8 cellular contexts compared by ENCODE assay signal in the genomic region with DNA sequence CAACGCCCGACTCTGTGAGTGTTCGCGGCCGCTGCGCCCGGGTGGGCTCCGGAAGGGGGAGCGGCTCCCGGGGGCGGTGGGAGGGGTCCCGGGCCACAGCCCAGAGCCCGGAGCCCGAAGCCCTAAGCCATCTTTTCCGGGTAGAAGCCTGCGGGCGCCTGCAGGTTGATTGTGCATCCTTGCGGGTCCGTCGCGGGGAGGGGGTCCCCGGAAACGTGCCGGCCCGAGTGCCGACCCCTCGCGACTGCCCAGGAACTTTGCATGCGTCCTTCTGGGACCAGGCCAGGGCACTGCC. TPM values are rescaled to one million over a fixed set of nuclear protein-coding genes. Genes with fewer than 3 reads are reported as not detected.
DNase-seq lines count a peak whose midpoint lies in the region; ATAC-seq, FAIRE-seq and TF ChIP-seq lines count a peak whose summit lies in the region.

No MANE protein-coding gene starts in this region.

- peaks cover 37% of the 10 kb centered on the region for H3K79me2 ChIP-seq in OCI-LY1 (ENCODE audit: insufficient read depth, low read length)

- H2AFZ ChIP-seq in OCI-LY1 (ENCODE audit: low read length): no peak overlapping the region

- no peaks in the 10 kb centered on the region for H3F3A ChIP-seq in OCI-LY1 (ENCODE audit: insufficient read depth, low read length)

- H3K4me2 ChIP-seq in OCI-LY1 (ENCODE audit: low read length): peak overlapping the region; percentile 97

- TF ChIP-seq CTCF in GM12864 (IDR thresholded peaks at IDR 0.05; ENCODE audit: low read depth, low read length, missing control alignments) (no peak), OCI-LY1 (IDR thresholded peaks at IDR 0.05; ENCODE audit: low read length) (no peak)

- no peak for FAIRE-seq in small intestine (lab: Jason Lieb, UNC)

- H3K9ac ChIP-seq in OCI-LY1 (ENCODE audit: low read length) (peak overlapping the region; percentile 88), adipocyte (ENCODE audit: low read length) (peak overlapping the region; percentile 91), iPS-15b (ENCODE audit: low read depth, low read length) (peak overlapping the region; percentile 76)

- H3K9me3 ChIP-seq in OCI-LY1 (ENCODE audit: low read length) (no peaks in the 10 kb centered on the region), adipocyte (ENCODE audit: control insufficient read depth, low read length) (no peaks in the 10 kb centered on the region), iPS-15b (ENCODE audit: control insufficient read depth, insufficient read depth, low read length) (no peaks in the 10 kb centered on the region), small intestine (ENCODE audit: control insufficient read depth, low read depth) (no peaks in the 10 kb centered on the region)

- H3K4me3 ChIP-seq in GM12864 (ENCODE audit: low read depth, low read length) (peak overlapping the region; percentile 82), OCI-LY1 (ENCODE audit: low read depth, low read length, poor library complexity, severe bottlenecking) (peak overlapping the region; percentile 83), adipocyte (ENCODE audit: low read length) (peak overlapping the region; percentile 96), iPS-15b (ENCODE audit: low read depth, low read length) (peak overlapping the region; percentile 83), small intestine (ENCODE audit: low read depth in 1 of 2, low read length in 2 of 2) (peak overlapping the region; percentile 75 to 97)

- ATAC-seq in HG02623 (IDR thresholded peaks at IDR 0.05; ENCODE audit: unreplicated experiment): peak; percentile 40
- no peak for ATAC-seq in GM19035 (IDR thresholded peaks at IDR 0.05; ENCODE audit: unreplicated experiment)

- 0 to 1% (median 0%) methylated on average over 16 to 29 of the region's 29 CpGs for WGBS in small intestine, 3 donors

- no peaks in the 10 kb centered on the region for H3K27me3 ChIP-seq in OCI-LY1 (ENCODE audit: insufficient read depth, low read length)
- H3K27me3 ChIP-seq in adipocyte (replicated peaks; ENCODE audit: control insufficient read depth, insufficient read depth, low read length): no peaks in the 10 kb centered on the region
- H3K27me3 ChIP-seq in iPS-15b (ENCODE audit: control insufficient read depth, insufficient read depth, low read length): peaks cover 20% of the 10 kb centered on the region
- H3K27me3 ChIP-seq in small intestine (ENCODE audit: control insufficient read depth in 2 of 2, insufficient read depth in 2 of 2, low read length in 2 of 2): no peaks in the 10 kb centered on the region

- H3K36me3 ChIP-seq in OCI-LY1 (ENCODE audit: insufficient read depth, low read length) (no peaks in the 10 kb centered on the region), adipocyte (ENCODE audit: control insufficient read depth, insufficient read depth, low read length, severe bottlenecking) (no peaks in the 10 kb centered on the region), iPS-15b (ENCODE audit: control insufficient read depth, insufficient read depth, low read length) (no peaks in the 10 kb centered on the region), small intestine (ENCODE audit: control insufficient read depth in 2 of 2, insufficient read depth in 2 of 2, low read length in 2 of 2) (no peaks in the 10 kb centered on the region)

- peak overlapping the region; percentile 12 for H3K27ac ChIP-seq in OCI-LY1 (ENCODE audit: low read depth, low read length, poor library complexity, severe bottlenecking)
- H3K27ac ChIP-seq in small intestine (ENCODE audit: low read depth in 1 of 2, low read length in 1 of 2): peak overlapping the region; percentile 46 to 85

- H3K4me1 ChIP-seq in OCI-LY1 (ENCODE audit: insufficient read depth, low read length, severe bottlenecking) (peaks cover 37% of the 10 kb centered on the region), adipocyte (ENCODE audit: control insufficient read depth, insufficient read depth, low read length) (peaks cover 49% of the 10 kb centered on the region), iPS-15b (ENCODE audit: control insufficient read depth, insufficient read depth, low read length) (peaks cover 4% of the 10 kb centered on the region), small intestine (ENCODE audit: control insufficient read depth in 2 of 2, insufficient read depth in 1 of 2, low read depth in 1 of 2, low read length in 1 of 2) (peaks cover 0 to 4% of the 10 kb centered on the region in 2 donors)

- no peaks in the 10 kb centered on the region for H4K20me1 ChIP-seq in OCI-LY1 (ENCODE audit: insufficient read depth, low read length)

- no peaks in the 10 kb centered on the region for H3K9me2 ChIP-seq in OCI-LY1 (ENCODE audit: low read depth, low read length)

- DNase-seq in GM12864 (ENCODE audit: low read depth): no peak
- peak; percentile 78 for DNase-seq in adipocyte (ENCODE audit: low read depth)
- peak; percentile 39 for DNase-seq in small intestine
- DNase-seq in globus pallidus (ENCODE audit: low spot score): no peak

RNA-seq across cellular contexts. Expression of a gene that starts 0.4 kb away (rescaled TPM):
- polyA plus RNA-seq in small intestine: 10 to 100 TPM in 1 of 3 donors, 1 to 10 TPM in 2; 7.4 to 28.6 (median 7.8) TPM

RNA-seq across cellular contexts. Expression of a gene that starts 33.1 kb away (rescaled TPM):
- 10 to 100 TPM; 29.3 to 94.6 (median 73.4) TPM for polyA plus RNA-seq in small intestine

RNA-seq across cellular contexts. Expression of a gene that starts 33.2 kb away (rescaled TPM):
- 10 to 100 TPM; 19.9 to 63.3 (median 34.3) TPM for polyA plus RNA-seq in small intestine

RNA-seq across cellular contexts. Expression of a gene that starts 57.5 kb away (rescaled TPM):
- not detected for polyA plus RNA-seq in small intestine

RNA-seq across cellular contexts. Expression of a gene that starts 58.9 kb away (rescaled TPM):
- polyA plus RNA-seq in small intestine: not detected

Comparison
In these comparisons a context has a peak if more than half of its experiments do, and no peak if none do; other contexts are left out.
1. DNase-seq: peak in adipocyte (single experiment) and small intestine (single experiment); none in GM12864 (single experiment) and globus pallidus (single experiment).
2. Peak in every context shown above with its lines, with median percentiles within 50 percentile points of each other: H3K4me3 ChIP-seq and H3K9ac ChIP-seq.